ENCODE assay signal across 9 cellular contexts in the genomic region with DNA sequence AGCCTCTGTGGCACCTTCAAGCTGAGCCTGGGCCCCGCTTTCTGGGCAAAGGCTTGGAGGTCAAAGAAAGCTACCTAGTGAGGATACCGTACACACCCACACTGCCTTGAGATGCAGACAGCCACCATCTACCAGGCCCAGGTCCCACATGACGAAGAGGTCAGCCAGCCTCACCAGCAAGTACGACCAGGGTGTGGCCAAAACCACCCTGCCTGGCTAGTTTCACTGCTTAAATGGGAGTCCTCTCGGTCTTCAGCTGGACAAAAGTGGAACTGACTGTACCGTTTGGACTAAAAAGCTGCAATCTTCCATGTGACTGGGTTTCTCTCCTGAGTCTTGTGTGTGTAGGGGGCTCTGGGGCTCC. TPM values are rescaled to one million over a fixed set of nuclear protein-coding genes. Genes with fewer than 3 reads are reported as not detected.
A peak's percentile ranks its signal among the peaks of the same experiment; 100 is the strongest.
DNase-seq lines count a peak whose midpoint lies in the region; ATAC-seq and TF ChIP-seq lines count a peak whose summit lies in the region.
"Had no signal": no experiment of that assay in that cellular context is flagged by ENCODE, and none has a peak within 500 bp of the region (broad histone marks: within the 10 kb centered on the region; RNA-seq: fewer than 3 reads in every experiment).

No MANE protein-coding gene starts in this region.

- H3K36me3 Mint-ChIP-seq in T-helper 2 cell treated with Interferon-gamma antibody and Interleukin-4, amounts not matched to agents 5 μg/mL and 100 μg/mL, for 36 hours (ENCODE audit: low read depth), result peaks cover 25% of the 10 kb centered on the region
- H3K36me3 Mint-ChIP-seq in activated CD4-positive, alpha-beta T cell treated with anti-CD3 and anti-CD28 coated beads, Interleukin-2, amount 10 ng/mL, durations not matched to agents 24 days and 14 days (ENCODE audit: low read depth), result peaks cover 27% of the 10 kb centered on the region

- peak overlapping the region; percentile 100 for H2BK12ac ChIP-seq in neuronal stem cell (ENCODE audit: low read length)

- no peaks in the 10 kb centered on the region for H3K79me2 ChIP-seq in PC-9 (ENCODE audit: low read depth)

- BruUV-seq in A673 (replicated peaks; lab: Mats Ljungman, UMichigan), result no TSS peak
- BruUV-seq in PC-9 (replicated peaks; lab: Mats Ljungman, UMichigan), result no TSS peak

- H3K4me1 Mint-ChIP-seq in T-helper 2 cell treated with Interferon-gamma antibody and Interleukin-4, amounts not matched to agents 5 μg/mL and 100 μg/mL, for 36 hours (ENCODE audit: low read depth), result no peaks in the 10 kb centered on the region
- H3K4me1 Mint-ChIP-seq in activated CD4-positive, alpha-beta T cell treated with anti-CD3 and anti-CD28 coated beads, Interleukin-2, amount 10 ng/mL, durations not matched to agents 24 days and 14 days, result no peaks in the 10 kb centered on the region

- no peak for ATAC-seq in HG02938 (IDR thresholded peaks at IDR 0.05; ENCODE audit: unreplicated experiment)

- H3K27me3 ChIP-seq in A673 (replicated peaks; ENCODE audit: insufficient read depth, low read depth, low read length, poor library complexity), result no peaks in the 10 kb centered on the region
- no peaks in the 10 kb centered on the region for H3K27me3 ChIP-seq in PC-9 (ENCODE audit: insufficient read depth, low read depth)
- no peaks in the 10 kb centered on the region for H3K27me3 ChIP-seq in neuronal stem cell (ENCODE audit: control insufficient read depth in 3 of 3, insufficient read depth in 3 of 3, low read depth in 1 of 3, low read length in 3 of 3)
- H3K27me3 ChIP-seq in effector memory CD4-positive, alpha-beta T cell (replicated peaks; ENCODE audit: control insufficient read depth, insufficient read depth, low read length, poor library complexity, severe bottlenecking), result no peaks in the 10 kb centered on the region

- H3K23ac ChIP-seq in neuronal stem cell (ENCODE audit: low read depth, low read length, poor library complexity), result peak overlapping the region; percentile 52

- no peak overlapping the region for H2AFZ ChIP-seq in PC-9
- H2AFZ ChIP-seq in neuronal stem cell (ENCODE audit: low read length), result no peak overlapping the region

- DNase-seq in A673 (ENCODE audit: low spot score) (no peak), PC-9 (peak; percentile 88 to 92), fibroblast of mammary gland (ENCODE audit: low read depth) (peak; percentile 82), neuronal stem cell (ENCODE audit: low spot score) (no peak)
- DNase-seq in T-helper 2 cell treated with Interferon-gamma antibody and Interleukin-4, amounts not matched to agents 5 μg/mL and 100 μg/mL, for 36 hours (ENCODE audit: low spot score), result no peak
- no peak for DNase-seq in activated CD4-positive, alpha-beta T cell treated with anti-CD3 and anti-CD28 coated beads, Interleukin-2, amount 10 ng/mL, durations not matched to agents 24 days and 14 days
- DNase-seq in effector memory CD4-positive, alpha-beta T cell, result no peak
- DNase-seq: central memory CD4-positive, alpha-beta T cell had no signal

- H3K4me3 ChIP-seq in A673 (ENCODE audit: low read depth, low read length, poor library complexity, severe bottlenecking), result no peak overlapping the region
- H3K4me3 ChIP-seq in PC-9, result no peak overlapping the region
- H3K4me3 ChIP-seq in fibroblast of mammary gland (ENCODE audit: control insufficient read depth, low read depth, low read length), result no peak overlapping the region
- no peak overlapping the region for H3K4me3 ChIP-seq in neuronal stem cell (ENCODE audit: low read length in 2 of 2)
- no peak overlapping the region for H3K4me3 ChIP-seq in effector memory CD4-positive, alpha-beta T cell (ENCODE audit: insufficient read depth, low read depth, low read length, poor library complexity, severe bottlenecking)

- no peaks in the 10 kb centered on the region for H4K20me1 ChIP-seq in PC-9 (ENCODE audit: insufficient read depth)

- CTCF ChIA-PET in A673 (lab: Charles Lee) (interaction anchor here (1.4 to 3.1 kb wide), 2 partner anchors 9 to 34 kb away, joined by 5 to 17 read pairs; no protein-coding TSS in a partner anchor), PC-9 (lab: Charles Lee) (interaction anchor here (0.9 to 2.2 kb wide), 7 partner anchors 10 to 120 kb away, joined by 3 to 16 read pairs (median 4); no protein-coding TSS in a partner anchor)

- H3K9me3 Mint-ChIP-seq in T-helper 2 cell treated with Interferon-gamma antibody and Interleukin-4, amounts not matched to agents 5 μg/mL and 100 μg/mL, for 36 hours, result no peaks in the 10 kb centered on the region
- H3K9me3 Mint-ChIP-seq in activated CD4-positive, alpha-beta T cell treated with anti-CD3 and anti-CD28 coated beads, Interleukin-2, amount 10 ng/mL, durations not matched to agents 24 days and 14 days, result no peaks in the 10 kb centered on the region

- H3K4ac ChIP-seq in neuronal stem cell (ENCODE audit: low read length), result peak overlapping the region; percentile 97

- peak overlapping the region; percentile 56 for H3K14ac ChIP-seq in neuronal stem cell (ENCODE audit: low read length)

- H4K8ac ChIP-seq in neuronal stem cell (ENCODE audit: low read depth, low read length), result peak overlapping the region; percentile 98

- H4K91ac ChIP-seq in neuronal stem cell (ENCODE audit: low read depth, low read length, poor library complexity), result peak overlapping the region; percentile 85

- H3K9me3 ChIP-seq in A673 (ENCODE audit: low read depth, low read length, poor library complexity, severe bottlenecking) (no peaks in the 10 kb centered on the region), PC-9 (ENCODE audit: insufficient read depth, low read depth) (no peaks in the 10 kb centered on the region), neuronal stem cell (replicated peaks in 1 of 2; ENCODE audit: control insufficient read depth in 2 of 2, insufficient read depth in 1 of 2, low read depth in 1 of 2, low read length in 2 of 2) (no peaks in the 10 kb centered on the region)
- no peaks in the 10 kb centered on the region for H3K9me3 ChIP-seq in effector memory CD4-positive, alpha-beta T cell (ENCODE audit: control insufficient read depth, low read length)

- H2BK120ac ChIP-seq in neuronal stem cell (ENCODE audit: low read depth, low read length), result no peak overlapping the region

- H3K18ac ChIP-seq in neuronal stem cell (ENCODE audit: low read length), result peak overlapping the region; percentile 95

- H3K9ac ChIP-seq in neuronal stem cell (ENCODE audit: low read depth, low read length, poor library complexity), result peak overlapping the region; percentile 70

- H3K36me3 ChIP-seq in A673 (ENCODE audit: insufficient read depth, low read length, poor library complexity, severe bottlenecking) (no peaks in the 10 kb centered on the region), PC-9 (ENCODE audit: low read depth) (no peaks in the 10 kb centered on the region), neuronal stem cell (replicated peaks in 1 of 2; ENCODE audit: control insufficient read depth in 2 of 2, insufficient read depth in 2 of 2, low read length in 2 of 2) (peaks cover 0 to 2% of the 10 kb centered on the region in 2 donors)
- peaks cover 80% of the 10 kb centered on the region for H3K36me3 ChIP-seq in effector memory CD4-positive, alpha-beta T cell (ENCODE audit: control insufficient read depth, insufficient read depth, low read length)

- H3K79me1 ChIP-seq in neuronal stem cell (ENCODE audit: low read depth, low read length), result peaks cover 3% of the 10 kb centered on the region

- peak overlapping the region; percentile 76 for H3K4me2 ChIP-seq in PC-9
- no peak overlapping the region for H3K4me2 ChIP-seq in neuronal stem cell (ENCODE audit: insufficient read depth, low read length, poor library complexity, severe bottlenecking)

- POLR2A ChIA-PET in A673 (lab: Charles Lee; ENCODE audit: low non-redundant PET), result interaction anchor here (0.6 kb wide), 1 partner anchor 885 kb away, joined by 5 read pairs; no protein-coding TSS in a partner anchor
- POLR2A ChIA-PET in PC-9 (lab: Charles Lee; ENCODE audit: unreplicated experiment), result interaction anchor here (0.5 to 2.2 kb wide), 9 partner anchors 15 to 703 kb away, joined by 3 to 22 read pairs (median 4); no protein-coding TSS in a partner anchor

- H3F3A ChIP-seq in PC-9 (ENCODE audit: insufficient read depth, low read depth), result peaks cover 9% of the 10 kb centered on the region

- no peak overlapping the region for H3K27ac Mint-ChIP-seq in T-helper 2 cell treated with Interferon-gamma antibody and Interleukin-4, amounts not matched to agents 5 μg/mL and 100 μg/mL, for 36 hours
- H3K27ac Mint-ChIP-seq in activated CD4-positive, alpha-beta T cell treated with anti-CD3 and anti-CD28 coated beads, Interleukin-2, amount 10 ng/mL, durations not matched to agents 24 days and 14 days, result no peak overlapping the region

- H3K27me3 Mint-ChIP-seq in T-helper 2 cell treated with Interferon-gamma antibody and Interleukin-4, amounts not matched to agents 5 μg/mL and 100 μg/mL, for 36 hours (ENCODE audit: low read depth), result no peaks in the 10 kb centered on the region
- no peaks in the 10 kb centered on the region for H3K27me3 Mint-ChIP-seq in activated CD4-positive, alpha-beta T cell treated with anti-CD3 and anti-CD28 coated beads, Interleukin-2, amount 10 ng/mL, durations not matched to agents 24 days and 14 days

- no CpG with 5 or more reads among the region's 6 CpGs for WGBS in neuronal stem cell (ENCODE audit: extremely low coverage in 2 of 2, insufficient read length in 2 of 2, insufficient replicate concordance in 1 of 2), 2 donors

- H2BK15ac ChIP-seq in neuronal stem cell (ENCODE audit: low read length), result peak overlapping the region; percentile 99

- H3K27ac ChIP-seq in A673 (ENCODE audit: low read depth, low read length, poor library complexity, severe bottlenecking) (peak overlapping the region; percentile 82), PC-9 (peak overlapping the region; percentile 90), neuronal stem cell (replicated peaks; ENCODE audit: low read length) (peak overlapping the region; percentile 58)
- H3K27ac ChIP-seq in effector memory CD4-positive, alpha-beta T cell (ENCODE audit: insufficient read depth, low read length, poor library complexity, severe bottlenecking), result no peak overlapping the region

- no peaks in the 10 kb centered on the region for H3K9me2 ChIP-seq in PC-9 (ENCODE audit: insufficient read depth)

- intact Hi-C loops in A673 (cut with micrococcal nuclease; ENCODE audit: unreplicated experiment) (no loop called here), PC-9 (cut with micrococcal nuclease; ENCODE audit: unreplicated experiment) (loop anchor here (1.0 kb wide), 2 partner anchors 17 to 86 kb away; no protein-coding TSS in a partner anchor)
- intact Hi-C loops in activated CD4-positive, alpha-beta T cell treated with anti-CD3 and anti-CD28 coated beads, Interleukin-2, amount 10 ng/mL, durations not matched to agents 24 days and 14 days (cut with micrococcal nuclease), result no loop called here

- H3K4me1 ChIP-seq in A673 (ENCODE audit: insufficient read depth, low read length, poor library complexity, severe bottlenecking), result peaks cover 28% of the 10 kb centered on the region
- H3K4me1 ChIP-seq in PC-9 (replicated peaks; ENCODE audit: insufficient read depth), result peaks cover 23% of the 10 kb centered on the region
- peaks cover 44 to 46% of the 10 kb centered on the region in 2 donors for H3K4me1 ChIP-seq in neuronal stem cell (ENCODE audit: control insufficient read depth in 2 of 2, insufficient read depth in 1 of 2, low read depth in 1 of 2, low read length in 2 of 2)
- H3K4me1 ChIP-seq in effector memory CD4-positive, alpha-beta T cell (ENCODE audit: control insufficient read depth, insufficient read depth, low read length, poor library complexity, severe bottlenecking), result no peaks in the 10 kb centered on the region

- no peak overlapping the region for H2BK5ac ChIP-seq in neuronal stem cell (ENCODE audit: low read length)

- H3K4me3 Mint-ChIP-seq in T-helper 2 cell treated with Interferon-gamma antibody and Interleukin-4, amounts not matched to agents 5 μg/mL and 100 μg/mL, for 36 hours, result no peak overlapping the region
- H3K4me3 Mint-ChIP-seq in activated CD4-positive, alpha-beta T cell treated with anti-CD3 and anti-CD28 coated beads, Interleukin-2, amount 10 ng/mL, durations not matched to agents 24 days and 14 days, result no peak overlapping the region

- no peak for TF ChIP-seq CTCF in A673 (conservative IDR thresholded peaks at IDR 0.05; ENCODE audit: low read depth, low read length)
- TF ChIP-seq CTCF in PC-9 (conservative IDR thresholded peaks at IDR 0.05), result no peak
- no peak for TF ChIP-seq CTCF in fibroblast of mammary gland (conservative IDR thresholded peaks at IDR 0.05; ENCODE audit: control insufficient read depth, insufficient read depth, low read depth, low read length)

- peak overlapping the region; percentile 9 for H2AK5ac ChIP-seq in neuronal stem cell (ENCODE audit: low read depth, low read length)

RNA-seq across cellular contexts. Expression of a gene that starts 21.6 kb away (rescaled TPM):
- total RNA-seq in A673 (2021) (5.4 and 6.6 TPM in 2 replicates), PC-9 (2021) (45.3 and 49.8 TPM in 2 replicates)
- polyA plus RNA-seq in neuronal stem cell (2013, experiment 1 of 2), result 7.8 TPM
- polyA plus RNA-seq in neuronal stem cell (2013, experiment 2 of 2), result 7.6 TPM
- 0.16 TPM in 1 of 2 replicates, not detected in the other for total RNA-seq in activated CD4-positive, alpha-beta T cell treated with anti-CD3 and anti-CD28 coated beads, Interleukin-2, amount 10 ng/mL, durations not matched to agents 24 days and 14 days

RNA-seq across cellular contexts. Expression of a gene that starts 23.2 kb away (rescaled TPM):
- total RNA-seq in A673 (2021) (24.4 and 31.2 TPM in 2 replicates), PC-9 (2021) (42.1 and 55.4 TPM in 2 replicates)
- 8.9 TPM for polyA plus RNA-seq in neuronal stem cell (2013, experiment 1 of 2)
- polyA plus RNA-seq in neuronal stem cell (2013, experiment 2 of 2), result 10.3 TPM
- 86.3 and 93.3 TPM in 2 replicates for total RNA-seq in activated CD4-positive, alpha-beta T cell treated with anti-CD3 and anti-CD28 coated beads, Interleukin-2, amount 10 ng/mL, durations not matched to agents 24 days and 14 days

RNA-seq across cellular contexts. Expression of a gene that starts 32.4 kb away (rescaled TPM):
- total RNA-seq in A673 (2021), result 101 and 105 TPM in 2 replicates
- total RNA-seq in PC-9 (2021), result 58.9 and 66.5 TPM in 2 replicates
- 34.6 TPM for polyA plus RNA-seq in neuronal stem cell (2013, experiment 1 of 2)
- 34.4 TPM for polyA plus RNA-seq in neuronal stem cell (2013, experiment 2 of 2)
- 106 and 108 TPM in 2 replicates for total RNA-seq in activated CD4-positive, alpha-beta T cell treated with anti-CD3 and anti-CD28 coated beads, Interleukin-2, amount 10 ng/mL, durations not matched to agents 24 days and 14 days

RNA-seq across cellular contexts. Expression of a gene that starts 42.1 kb away (rescaled TPM):
- total RNA-seq in A673 (2021), result 89.7 and 90.3 TPM in 2 replicates
- 95.9 and 110 TPM in 2 replicates for total RNA-seq in PC-9 (2021)
- polyA plus RNA-seq in neuronal stem cell (2013, experiment 1 of 2), result 76.9 TPM
- polyA plus RNA-seq in neuronal stem cell (2013, experiment 2 of 2), result 74.7 TPM
- 93.5 and 104 TPM in 2 replicates for total RNA-seq in activated CD4-positive, alpha-beta T cell treated with anti-CD3 and anti-CD28 coated beads, Interleukin-2, amount 10 ng/mL, durations not matched to agents 24 days and 14 days

Comparison
In these comparisons a context has a peak if more than half of its experiments do, and no peak if none do; other contexts are left out.
1. DNase-seq: peak in PC-9 (2 of 2) and fibroblast of mammary gland (single experiment); none in A673 (single experiment), neuronal stem cell (single experiment), T-helper 2 cell treated with Interferon-gamma antibody and Interleukin-4, amounts not matched to agents 5 μg/mL and 100 μg/mL, for 36 hours (single experiment), activated CD4-positive, alpha-beta T cell treated with anti-CD3 and anti-CD28 coated beads, Interleukin-2, amount 10 ng/mL, durations not matched to agents 24 days and 14 days (single experiment) and effector memory CD4-positive, alpha-beta T cell (0 of 3).